In the genomic region with DNA sequence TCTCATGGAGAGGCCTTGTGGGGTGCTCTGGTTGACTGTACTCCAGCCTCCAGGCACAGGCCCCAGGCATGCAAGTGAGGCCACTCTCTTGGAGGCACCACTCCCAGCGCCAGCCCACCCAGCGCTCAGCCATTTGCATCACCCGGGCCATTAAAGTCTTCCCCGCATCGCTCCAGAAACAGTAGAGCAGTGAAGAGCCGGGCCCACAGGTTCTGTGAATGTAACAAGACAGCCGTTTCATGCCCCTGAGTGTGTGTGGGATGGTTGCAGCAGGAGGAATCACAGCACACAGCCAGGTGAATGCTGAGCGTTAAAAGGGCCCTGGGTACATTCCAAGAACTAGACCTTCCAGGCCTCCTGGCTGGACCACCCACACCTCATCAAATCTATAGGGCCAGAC, we compare ENCODE assay signal across 25 cellular contexts. TPM values are rescaled to one million over a fixed set of nuclear protein-coding genes. Genes with fewer than 3 reads are reported as not detected.
"Had no signal": no experiment of that assay in that cellular context is flagged by ENCODE, and none has a peak within 500 bp of the region (broad histone marks: within the 10 kb centered on the region; RNA-seq: fewer than 3 reads in every experiment).

No MANE protein-coding gene starts in this region.

- H3K36me3 Mint-ChIP-seq: mesothelial cell of epicardium; naive thymus-derived CD8-positive, alpha-beta T cell; T-cell had no signal

- H3K27ac Mint-ChIP-seq: mesothelial cell of epicardium, T-cell had no signal

- ATAC-seq: gastrocnemius medialis; left ventricle myocardium superior; naive thymus-derived CD8-positive, alpha-beta T cell; right lobe of liver; T-cell had no signal

- H3K27ac ChIP-seq: coronary artery, esophagus squamous epithelium, gastrocnemius medialis, parathyroid adenoma, right lobe of liver, SJCRH30, thyroid gland, WERI-Rb-1 had no signal

- H3K27me3 Mint-ChIP-seq: activated naive CD8-positive, alpha-beta T cell treated with anti-CD3 and anti-CD28 coated beads, Interleukin-2, amount 10 ng/mL, durations not matched to agents 7 days and 5 days; activated T-cell treated with anti-CD3 and anti-CD28 coated beads, Interleukin-2, amount 50 U/mL, for 24 hours; T-cell had no signal

- H3K4me3 ChIP-seq: coronary artery, esophagus squamous epithelium, gastrocnemius medialis, right lobe of liver, SJCRH30, thyroid gland had no signal

- H3K4me1 ChIP-seq: gastrocnemius medialis, right lobe of liver, SJCRH30, thyroid gland had no signal

- DNase-seq: activated CD4-positive, alpha-beta T cell treated with anti-CD3 and anti-CD28 coated beads, Interleukin-2, amount 50 U/mL, for 4 hours; activated CD4-positive, CD25-positive, alpha-beta regulatory T cell treated with anti-CD3 and anti-CD28 coated beads, Interleukin-2, amount 50 U/mL, for 72 hours; activated naive CD8-positive, alpha-beta T cell treated with anti-CD3 and anti-CD28 coated beads, Interleukin-2, amount 10 ng/mL, durations not matched to agents 7 days and 5 days; activated T-cell treated with anti-CD3 and anti-CD28 coated beads, Interleukin-2, amount 50 U/mL, for 24 hours; amygdala; cerebellar nuclear complex; esophagus squamous epithelium; gastrocnemius medialis; left ventricle myocardium superior; mammary epithelial cell; naive thymus-derived CD8-positive, alpha-beta T cell; right lobe of liver; SJCRH30; small intestine; stimulated activated CD4-positive, alpha-beta T cell treated with anti-CD3 and anti-CD28 coated beads, Interleukin-2, amount 100 ng/mL, for 24 hours; stimulated activated naive CD4-positive, alpha-beta T cell; substantia nigra; T-cell; thyroid gland; WERI-Rb-1 had no signal

- H3K9ac ChIP-seq: parathyroid adenoma had no signal

- H3K27me3 ChIP-seq: esophagus squamous epithelium, gastrocnemius medialis, right lobe of liver, SJCRH30, thyroid gland had no signal

- H3K36me3 ChIP-seq: esophagus squamous epithelium, gastrocnemius medialis, right lobe of liver, SJCRH30, thyroid gland, WERI-Rb-1 had no signal

- H3K4me3 Mint-ChIP-seq: activated naive CD8-positive, alpha-beta T cell treated with anti-CD3 and anti-CD28 coated beads, Interleukin-2, amount 10 ng/mL, durations not matched to agents 7 days and 5 days; activated T-cell treated with anti-CD3 and anti-CD28 coated beads, Interleukin-2, amount 50 U/mL, for 24 hours; mesothelial cell of epicardium; naive thymus-derived CD8-positive, alpha-beta T cell; T-cell had no signal

- H3K79me2 ChIP-seq: parathyroid adenoma had no signal

- H2AFZ ChIP-seq: parathyroid adenoma had no signal

- H3K9me3 Mint-ChIP-seq: activated naive CD8-positive, alpha-beta T cell treated with anti-CD3 and anti-CD28 coated beads, Interleukin-2, amount 10 ng/mL, durations not matched to agents 7 days and 5 days; mesothelial cell of epicardium; T-cell had no signal

- H3K9me3 ChIP-seq: esophagus squamous epithelium, gastrocnemius medialis, right lobe of liver, SJCRH30, thyroid gland had no signal

RNA-seq across cellular contexts. Expression of a gene that starts 19.0 kb away (rescaled TPM):
- total RNA-seq: bronchial epithelial cell, mammary epithelial cell, mesothelial cell of epicardium, pulmonary artery endothelial cell, SJCRH30 had no signal
- polyA plus RNA-seq: mammary epithelial cell had no signal
